18 cellular contexts compared by ENCODE assay signal in genomic region chr9:121260457-121261106, GRCh38. TPM values are rescaled to one million over a fixed set of nuclear protein-coding genes. Genes with fewer than 3 reads are reported as not detected.
DNase-seq lines count a peak whose midpoint lies in the region; ATAC-seq and TF ChIP-seq lines count a peak whose summit lies in the region.
"Had no signal": no experiment of that assay in that cellular context is flagged by ENCODE, and none has a peak within 500 bp of the region (broad histone marks: within the 10 kb centered on the region; RNA-seq: fewer than 3 reads in every experiment).

No MANE protein-coding gene starts in this region.

- CTCF ChIA-PET in Panc1 (lab: Charles Lee), result no interaction called here

- H3K36me3 ChIP-seq in Panc1 (ENCODE audit: control insufficient read depth, insufficient read depth, low read length) (no peaks in the 10 kb centered on the region), muscle layer of duodenum (ENCODE audit: control insufficient read depth in 1 of 2, insufficient read depth in 2 of 2, low read length in 2 of 2) (no peaks in the 10 kb centered on the region), ovary (no peaks in the 10 kb centered on the region)
- H3K36me3 ChIP-seq: BE2C, lower lobe of right lung, neutrophil, right atrium auricular region, suprapubic skin had no signal

- in situ Hi-C loops in Panc1 (cut with HindIII; ENCODE audit: low pct_unique_long_range_greater_than_20kb, low sequenced_read_pairs), result no loop called here

- TF ChIP-seq EP300 in ovary (IDR thresholded peaks at IDR 0.05), result no peak

- POLR2A ChIA-PET in Panc1 (lab: Charles Lee), result no interaction called here

- TF ChIP-seq CTCF in Panc1 (IDR thresholded peaks at IDR 0.05) (no peak), ovary (IDR thresholded peaks at IDR 0.05) (no peak), coronary artery (IDR thresholded peaks at IDR 0.05) (no peak)

- intact Hi-C loops in Panc1 (cut with micrococcal nuclease; ENCODE audit: unreplicated experiment), result no loop called here
- intact Hi-C loops in ovary (cut with DNase I), result loop anchor here in 2 of 4 donors (10.0 kb wide), 1 partner anchor 46 kb away; no protein-coding TSS in a partner anchor

- ATAC-seq in Panc1 (0 out of 2 replicates have a peak, but pooled peaks have one; percentile 34), GM21576 (IDR thresholded peaks at IDR 0.05; ENCODE audit: unreplicated experiment) (no peak)

- H3K4me1 ChIP-seq in Panc1 (ENCODE audit: control insufficient read depth, insufficient read depth, low read length), result peaks cover 7% of the 10 kb centered on the region
- peaks cover 9 to 26% of the 10 kb centered on the region in 2 donors for H3K4me1 ChIP-seq in muscle layer of duodenum (ENCODE audit: control insufficient read depth in 1 of 2, insufficient read depth in 2 of 2, low read length in 2 of 2)
- H3K4me1 ChIP-seq in ovary (ENCODE audit: insufficient read depth), result peaks cover 6% of the 10 kb centered on the region
- H3K4me1 ChIP-seq: BE2C, lower lobe of right lung had no signal

- no peak overlapping the region for H3K4me3 ChIP-seq in Panc1 (ENCODE audit: low read depth in 2 of 2, low read length in 2 of 2)
- no peak overlapping the region for H3K4me3 ChIP-seq in muscle layer of duodenum (ENCODE audit: low read depth in 1 of 2, low read length in 2 of 2)
- no peak overlapping the region for H3K4me3 ChIP-seq in ovary
- no peak overlapping the region for H3K4me3 ChIP-seq in coronary artery
- H3K4me3 ChIP-seq: lower lobe of right lung, right atrium auricular region, suprapubic skin had no signal

- H3K27me3 ChIP-seq in Panc1 (ENCODE audit: control insufficient read depth, insufficient read depth, low read length) (no peaks in the 10 kb centered on the region), muscle layer of duodenum (ENCODE audit: low read depth, low read length) (no peaks in the 10 kb centered on the region), ovary (no peaks in the 10 kb centered on the region)
- H3K27me3 ChIP-seq: neutrophil, right atrium auricular region, suprapubic skin had no signal

- H3K9me3 ChIP-seq in Panc1 (ENCODE audit: control insufficient read depth, insufficient read depth, low read depth, low read length), result no peaks in the 10 kb centered on the region
- no peaks in the 10 kb centered on the region for H3K9me3 ChIP-seq in muscle layer of duodenum (ENCODE audit: control insufficient read depth in 1 of 2, low read length in 2 of 2)
- no peaks in the 10 kb centered on the region for H3K9me3 ChIP-seq in ovary
- H3K9me3 ChIP-seq: lower lobe of right lung, neutrophil, right atrium auricular region, suprapubic skin had no signal

- H3K27ac ChIP-seq in Panc1 (ENCODE audit: low read length) (no peak overlapping the region), cingulate gyrus (ENCODE audit: low read depth, low read length) (peak overlapping the region; percentile 81), muscle layer of duodenum (ENCODE audit: low read length) (peak overlapping the region; percentile 87), substantia nigra (ENCODE audit: low read depth, low read length, poor library complexity, severe bottlenecking) (peak overlapping the region; percentile 85), ovary (no peak overlapping the region), coronary artery (no peak overlapping the region)
- H3K27ac ChIP-seq: epithelial cell of prostate, lower lobe of right lung, neutrophil, right atrium auricular region, suprapubic skin had no signal

- no peak for TF ChIP-seq POLR2A in ovary (IDR thresholded peaks at IDR 0.05)

- DNase-seq in Panc1 (ENCODE audit: low read depth, low spot score) (no peak), substantia nigra (lab: John Stamatoyannopoulos, UW) (no peak), ovary (no peak), coronary artery (ENCODE audit: low spot score) (no peak)
- DNase-seq: activated CD4-positive, CD25-positive, alpha-beta regulatory T cell treated with anti-CD3 and anti-CD28 coated beads, Interleukin-2, amount 50 U/mL, for 72 hours; activated effector memory CD4-positive, alpha-beta T cell treated with Interleukin-2 at 50 U/mL for 16 hours; amniotic stem cell; lower lobe of right lung; stimulated activated CD4-positive, alpha-beta T cell treated with anti-CD3 and anti-CD28 coated beads, Interleukin-2, amount 100 ng/mL, for 24 hours; T-helper 9 cell had no signal

- BruUV-seq in Panc1 (replicated peaks; lab: Mats Ljungman, UMichigan), result no TSS peak

- WGBS in ovary, 3 donors, result 57 to 67% (median 60%) methylated on average over 6 of the region's 6 CpGs

RNA-seq across cellular contexts. Expression of gene GSN, which starts 7.4 kb away (rescaled TPM):
- 278 TPM for total RNA-seq in Panc1 (2021; ENCODE audit: unreplicated experiment)
- 483 TPM for polyA plus RNA-seq in Panc1 (2012; ENCODE audit: insufficient read length)
- 100 to 1,000 TPM; 188 to 706 (median 295) TPM for total RNA-seq in ovary
- polyA plus RNA-seq in ovary, result 100 to 1,000 TPM; 370 to 406 TPM

RNA-seq across cellular contexts. Expression of gene RAB14, which starts 58.9 kb away (rescaled TPM):
- 42.7 TPM for total RNA-seq in Panc1 (2021; ENCODE audit: unreplicated experiment)
- 23.1 TPM for polyA plus RNA-seq in Panc1 (2012; ENCODE audit: insufficient read length)
- 10 to 100 TPM; 22.9 to 64.4 (median 57.1) TPM for total RNA-seq in ovary
- polyA plus RNA-seq in ovary, result 10 to 100 TPM; 27.0 to 96.6 TPM

Comparison
In these comparisons a context has a peak if more than half of its experiments do, and no peak if none do; other contexts are left out.
1. H3K27ac ChIP-seq: peak in cingulate gyrus (single experiment), muscle layer of duodenum (single experiment) and substantia nigra (single experiment); none in Panc1 (single experiment), ovary (0 of 2) and coronary artery (0 of 2).